32 cellular contexts compared by ENCODE assay signal in the genomic region with DNA sequence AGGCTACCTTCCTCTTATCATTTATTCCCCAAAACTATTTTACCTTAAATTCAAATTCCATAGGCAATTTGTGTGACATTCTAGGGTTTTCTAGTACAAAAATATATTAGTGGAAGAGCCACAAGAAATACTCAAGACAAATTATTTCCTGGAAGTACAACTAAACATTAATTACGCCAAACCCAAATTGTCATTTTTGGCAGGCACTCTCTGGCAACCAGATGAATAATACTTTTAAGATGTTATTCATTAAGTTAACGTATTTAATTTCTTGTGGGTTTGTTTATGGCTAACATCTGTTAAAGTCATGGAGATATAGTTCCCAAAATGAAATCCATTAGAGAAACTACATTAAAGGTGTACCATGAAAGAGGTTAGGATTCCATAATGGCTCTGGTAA.
"Had no signal": no experiment of that assay in that cellular context is flagged by ENCODE, and none has a peak within 500 bp of the region (broad histone marks: within the 10 kb centered on the region; RNA-seq: fewer than 3 reads in every experiment).

No MANE protein-coding gene starts in this region.

- H3K27ac ChIP-seq: brain microvascular endothelial cell, Peyer's patch, WERI-Rb-1 had no signal

- DNase-seq: activated CD4-positive, alpha-beta memory T cell treated with anti-CD3 and anti-CD28 coated beads, Interleukin-2, amount 10 ng/mL, durations not matched to agents 7 days and 5 days; activated CD4-positive, alpha-beta T cell treated with anti-CD3 and anti-CD28 coated beads for 1 hour; activated CD4-positive, alpha-beta T cell treated with anti-CD3 and anti-CD28 coated beads for 48 hours; activated CD4-positive, CD25-positive, alpha-beta regulatory T cell; activated CD8-positive, alpha-beta memory T cell treated with anti-CD3 and anti-CD28 coated beads for 24 hours; activated CD8-positive, alpha-beta memory T cell treated with anti-CD3 and anti-CD28 coated beads, Interleukin-2, amount 10 ng/mL, durations not matched to agents 7 days and 5 days; activated effector memory CD4-positive, alpha-beta T cell treated with anti-CD3 and anti-CD28 coated beads, Interleukin-2, amount 50 U/mL, for 16 hours; activated naive CD4-positive, alpha-beta T cell; activated naive CD4-positive, alpha-beta T cell treated with anti-CD3 and anti-CD28 coated beads, Interleukin-2, amount 50 U/mL, for 16 hours; activated naive CD8-positive, alpha-beta T cell treated with anti-CD3 and anti-CD28 coated beads for 36 hours; activated T-cell treated with anti-CD3 and anti-CD28 coated beads, Interleukin-2, amount 50 U/mL, for 1 hour; activated T-cell treated with anti-CD3 and anti-CD28 coated beads, Interleukin-2, amount 50 U/mL, for 72 hours; amniotic stem cell; aorta; brain microvascular endothelial cell; central memory CD4-positive, alpha-beta T cell; Kasumi-1; KG1; MG63; NCI-H1048; NCI-H146; NCI-H187; NCI-H2029 treated with DMSO at 0.1 percent for 48 hours; NCI-H345; NCI-H524 treated with DMSO at 0.1 percent for 48 hours; NK-92 treated with Interleukin-12 subunit alpha and Interleukin-12 subunit beta, amount 100 ng/mL, for 24 hours; PC-3; Peyer's patch; RPMI8226; SIG-M5; T1000; WERI-Rb-1 had no signal
